Comparison of ENCODE assay signal across 26 cellular contexts in the genomic region with DNA sequence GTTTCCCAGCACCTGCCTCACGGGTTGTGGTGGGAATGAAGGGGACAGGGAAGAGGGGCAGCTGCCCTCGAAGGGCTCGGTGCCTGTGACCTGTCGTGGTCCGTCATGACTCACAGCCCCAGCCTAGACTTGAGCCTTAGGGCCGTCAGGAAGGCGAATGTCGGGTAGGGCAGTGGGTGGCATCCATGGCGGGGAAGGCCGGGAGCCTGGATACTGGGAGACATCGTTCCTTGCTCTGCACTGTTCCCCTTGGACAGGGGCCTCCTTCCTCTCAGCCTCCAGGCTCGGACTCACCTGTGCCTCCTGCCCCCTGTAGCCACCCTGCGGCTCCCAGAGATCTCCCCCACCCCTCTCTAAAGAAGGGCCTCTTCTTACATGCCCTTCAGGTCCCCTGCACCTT. TPM values are rescaled to one million over a fixed set of nuclear protein-coding genes. Genes with fewer than 3 reads are reported as not detected.
"Had no signal": no experiment of that assay in that cellular context is flagged by ENCODE, and none has a peak within 500 bp of the region (broad histone marks: within the 10 kb centered on the region; RNA-seq: fewer than 3 reads in every experiment).

No MANE protein-coding gene starts in this region.

- H3K27ac ChIP-seq: colonic mucosa, right lobe of liver, stomach, thyroid gland, upper lobe of right lung, WERI-Rb-1 had no signal

- H3K4me3 ChIP-seq: colonic mucosa, right lobe of liver, stomach, thyroid gland, upper lobe of right lung had no signal

- H3K27me3 ChIP-seq: colonic mucosa, right lobe of liver, thyroid gland had no signal

- H3K36me3 ChIP-seq: colonic mucosa, right lobe of liver, stomach, thyroid gland, upper lobe of right lung, WERI-Rb-1 had no signal

- H3K4me1 ChIP-seq: colonic mucosa, right lobe of liver, thyroid gland, upper lobe of right lung had no signal

- ATAC-seq: activated CD4-positive, CD25-positive, alpha-beta regulatory T cell treated with anti-CD3 and anti-CD28 coated beads, Interleukin-2, amount 50 U/mL, for 24 hours; activated naive CD4-positive, alpha-beta T cell treated with anti-CD3 and anti-CD28 coated beads, Interleukin-2, amount 50 U/mL, for 72 hours; left colon; upper lobe of right lung had no signal

- DNase-seq: activated CD4-positive, alpha-beta memory T cell treated with anti-CD3 and anti-CD28 coated beads for 36 hours; activated CD4-positive, alpha-beta T cell treated with anti-CD3 and anti-CD28 coated beads for 48 hours; activated CD8-positive, alpha-beta memory T cell treated with anti-CD3 and anti-CD28 coated beads, Interleukin-2, amount 50 U/mL, for 4 hours; activated gamma-delta T cell treated with Interleukin-2 at 50 U/mL for 16 hours; activated T-cell treated with anti-CD3 and anti-CD28 coated beads, Interleukin-2, amount 50 U/mL, for 1 hour; colonic mucosa; head of caudate nucleus; hippocampal formation; kidney; left colon; naive thymus-derived CD8-positive, alpha-beta T cell; right lobe of liver; stimulated activated CD4-positive, alpha-beta T cell treated with anti-CD3 and anti-CD28 coated beads, Interleukin-12 subunit alpha, Interleukin-12 subunit beta, amount 100 ng/mL, for 4 hours; stimulated activated CD4-positive, alpha-beta T cell treated with anti-CD3 and anti-CD28 coated beads, Interleukin-4, amount 100 ng/mL, for 1 hour; stomach; SW 1271; T1000; thyroid gland; upper lobe of right lung; WERI-Rb-1 had no signal

- H3K9me3 ChIP-seq: colonic mucosa, right lobe of liver, thyroid gland, upper lobe of right lung had no signal

RNA-seq across cellular contexts. Expression of a gene that starts 52.2 kb away (rescaled TPM):
- total RNA-seq: activated CD4-positive, alpha-beta memory T cell treated with anti-CD3 and anti-CD28 coated beads for 36 hours; activated CD8-positive, alpha-beta memory T cell treated with anti-CD3 and anti-CD28 coated beads for 36 hours; activated naive CD4-positive, alpha-beta T cell treated with anti-CD3 and anti-CD28 coated beads, Interleukin-2, amount 50 U/mL, for 72 hours; activated T-helper 1 cell treated with anti-CD3 and anti-CD28 coated beads, Interleukin-12 subunit alpha, Interleukin-12 subunit beta, Interleukin-2, Interleukin-4 antibody, amounts not matched to agents 30 ng/mL and 10 ng/mL and 1 ng/mL, durations not matched to agents 14 hours and 24 hours and 36 hours; liver; naive thymus-derived CD8-positive, alpha-beta T cell; progenitor cell of endocrine pancreas; upper lobe of right lung had no signal
